Comparison of ENCODE assay signal across 8 cellular contexts in genomic region chr13:31236211-31236786, GRCh38. TPM values are rescaled to one million over a fixed set of nuclear protein-coding genes. Genes with fewer than 3 reads are reported as not detected.
A peak's percentile ranks its signal among the peaks of the same experiment; 100 is the strongest.
DNase-seq lines count a peak whose midpoint lies in the region; ATAC-seq and TF ChIP-seq lines count a peak whose summit lies in the region.

No MANE protein-coding gene starts in this region.

- in situ Hi-C loops in GM23248 (cut with MboI), result loop anchor here (10.0 to 25.0 kb wide), 2 partner anchors 189 to 501 kb away; partner anchors contain the start of gene RXFP2

- no peaks in the 10 kb centered on the region for H3K36me3 ChIP-seq in GM23248 (ENCODE audit: low read depth)

- H3K27ac ChIP-seq in GM23248, result no peak overlapping the region
- no peak overlapping the region for H3K27ac ChIP-seq in dorsolateral prefrontal cortex

- no peaks in the 10 kb centered on the region for H3K9me2 ChIP-seq in GM23248 (ENCODE audit: insufficient read depth)

- H3K4me1 ChIP-seq in GM23248 (ENCODE audit: insufficient read depth), result no peaks in the 10 kb centered on the region

- no peaks in the 10 kb centered on the region for H3K79me2 ChIP-seq in GM23248 (ENCODE audit: insufficient read depth)

- H3K9me3 ChIP-seq in GM23248 (ENCODE audit: low read depth), result no peaks in the 10 kb centered on the region

- intact Hi-C loops in dorsolateral prefrontal cortex (cut with DNase I), result loop anchor here (2.0 to 5.0 kb wide), 2 partner anchors 189 to 191 kb away; no protein-coding TSS in a partner anchor

- H3K27me3 ChIP-seq in GM23248 (replicated peaks; ENCODE audit: insufficient read depth) (no peaks in the 10 kb centered on the region), dorsolateral prefrontal cortex (no peaks in the 10 kb centered on the region)

- no peak overlapping the region for H3K27ac Mint-ChIP-seq in activated T-cell treated with anti-CD3 and anti-CD28 coated beads, Interleukin-2, amount 50 U/mL, for 24 hours

- H3F3A ChIP-seq in GM23248 (ENCODE audit: insufficient read depth), result no peaks in the 10 kb centered on the region

- H3K9me3 Mint-ChIP-seq in activated T-cell treated with anti-CD3 and anti-CD28 coated beads, Interleukin-2, amount 50 U/mL, for 24 hours, result no peaks in the 10 kb centered on the region

- H3K27me3 Mint-ChIP-seq in activated T-cell treated with anti-CD3 and anti-CD28 coated beads, Interleukin-2, amount 50 U/mL, for 24 hours, result no peaks in the 10 kb centered on the region

- DNase-seq in AG20443 (ENCODE audit: low spot score) (peak; percentile 60), GM23248 (peak; percentile 75), NOMO-1 treated with DMSO at 0.1 percent for 48 hours (lab: John Stamatoyannopoulos, UW; ENCODE audit: unreplicated experiment) (peak; percentile 62), dorsolateral prefrontal cortex (no peak), myocyte (ENCODE audit: low read depth) (peak; percentile 41), putamen (ENCODE audit: low spot score) (no peak)
- DNase-seq in activated T-cell treated with anti-CD3 and anti-CD28 coated beads, Interleukin-2, amount 50 U/mL, for 24 hours, result no peak

- no peak for ATAC-seq in HG03460 (IDR thresholded peaks at IDR 0.05; ENCODE audit: unreplicated experiment)

- H3K4me3 ChIP-seq in GM23248 (no peak overlapping the region), dorsolateral prefrontal cortex (no peak overlapping the region)

- H3K4me3 Mint-ChIP-seq in activated T-cell treated with anti-CD3 and anti-CD28 coated beads, Interleukin-2, amount 50 U/mL, for 24 hours, result no peak overlapping the region

- H4K20me1 ChIP-seq in GM23248 (ENCODE audit: insufficient read depth), result no peaks in the 10 kb centered on the region

- 27 to 35% methylated on average over 3 of the region's 3 CpGs for WGBS in GM23248 (ENCODE audit: low coverage in 1 of 2, low lambda C conversion rate in 2 of 2, missing lambda C conversion rate in 2 of 2), 2 experiments

- H2AFZ ChIP-seq in GM23248, result no peak overlapping the region

- peaks cover 3% of the 10 kb centered on the region for H3K36me3 Mint-ChIP-seq in activated T-cell treated with anti-CD3 and anti-CD28 coated beads, Interleukin-2, amount 50 U/mL, for 24 hours (ENCODE audit: low read depth)

- no peak overlapping the region for H3K4me2 ChIP-seq in GM23248 (ENCODE audit: unreplicated experiment)

- no peaks in the 10 kb centered on the region for H3K4me1 Mint-ChIP-seq in activated T-cell treated with anti-CD3 and anti-CD28 coated beads, Interleukin-2, amount 50 U/mL, for 24 hours (ENCODE audit: low read depth)

- peak; percentile 51 to 85 (median 71) for TF ChIP-seq CTCF in dorsolateral prefrontal cortex (IDR thresholded peaks at IDR 0.05 in 54 of 56, conservative IDR thresholded peaks at IDR 0.05 in 2 of 56; ENCODE audit: low read depth in 1 of 56, partially characterized antibody in 56 of 56)

- no peak overlapping the region for H3K9ac ChIP-seq in GM23248

RNA-seq across cellular contexts. Expression of gene B3GLCT, which starts 36.5 kb away (rescaled TPM):
- 18.3 and 20.2 TPM in 2 replicates for total RNA-seq in GM23248 (2014; rRNA removed; shearing (Covaris generic))
- 14.9 and 16.1 TPM in 2 replicates for polyA plus RNA-seq in GM23248 (2016; fragmentation: Nextera tagmentation; extraction: Ambion mirVana)
- total RNA-seq in dorsolateral prefrontal cortex (10 to 100 TPM in 110 of 120 experiments, 1 to 10 TPM in 10; 7.6 to 22.2 (median 13.1) TPM), myocyte (4.2 and 5.0 TPM in 2 replicates)
- polyA plus RNA-seq in myocyte (2012), result 4.2 TPM

Comparison
In these comparisons a context has a peak if more than half of its experiments do, and no peak if none do; other contexts are left out.
1. DNase-seq: peak in AG20443 (single experiment), GM23248 (single experiment), NOMO-1 treated with DMSO at 0.1 percent for 48 hours (single experiment) and myocyte (single experiment); none in dorsolateral prefrontal cortex (0 of 10), activated T-cell treated with anti-CD3 and anti-CD28 coated beads, Interleukin-2, amount 50 U/mL, for 24 hours (single experiment) and putamen (single experiment).